ENCODE assay signal across 16 cellular contexts in genomic region chr12:4615667-4616066, GRCh38. TPM values are rescaled to one million over a fixed set of nuclear protein-coding genes. Genes with fewer than 3 reads are reported as not detected.
DNase-seq lines count a peak whose midpoint lies in the region; ATAC-seq and TF ChIP-seq lines count a peak whose summit lies in the region.
"Had no signal": no experiment of that assay in that cellular context is flagged by ENCODE, and none has a peak within 500 bp of the region (broad histone marks: within the 10 kb centered on the region; RNA-seq: fewer than 3 reads in every experiment).

No MANE protein-coding gene starts in this region.

- H3K36me3 ChIP-seq in esophagus muscularis mucosa, result peaks cover 29 to 54% (median 46%) of the 10 kb centered on the region in 4 donors

- no peaks in the 10 kb centered on the region for H3K4me1 ChIP-seq in esophagus muscularis mucosa

- no peak for TF ChIP-seq EP300 in esophagus muscularis mucosa (IDR thresholded peaks at IDR 0.05)

- WGBS in esophagus muscularis mucosa, result 83% methylated on average over 5 of the region's 9 CpGs

- no peaks in the 10 kb centered on the region for H3K9me3 ChIP-seq in esophagus muscularis mucosa

- H3K27ac ChIP-seq in esophagus muscularis mucosa (replicated peaks in 1 of 4) (no peak overlapping the region), temporal lobe (ENCODE audit: low read depth, low read length) (peak overlapping the region; percentile 71)
- H3K27ac ChIP-seq: C4-2B had no signal

- DNase-seq in amygdala (lab: John Stamatoyannopoulos, UW) (peak in 31 of 56 donors; percentile 2 to 70 (median 12)), esophagus muscularis mucosa (ENCODE audit: extremely low spot score) (peak; percentile 55), medulla oblongata (ENCODE audit: extremely low spot score) (peak; percentile 73), SW480 (ENCODE audit: low spot score) (no peak)
- DNase-seq: DMS79 treated with DMSO at 0.1 percent for 48 hours, KG1, NCI-H1417 treated with DMSO at 0.1 percent for 48 hours, NCI-H187 treated with DMSO at 0.1 percent for 48 hours, NCI-H2171, NCI-H526 had no signal

- intact Hi-C loops in esophagus muscularis mucosa (cut with DNase I), result no loop called here

- no peak overlapping the region for H3K4me3 ChIP-seq in esophagus muscularis mucosa

- no peak for TF ChIP-seq POLR2A in esophagus muscularis mucosa (IDR thresholded peaks at IDR 0.05; ENCODE audit: low read depth)

- ATAC-seq in GM21619 (IDR thresholded peaks at IDR 0.05; ENCODE audit: unreplicated experiment) (no peak), HG02678 (IDR thresholded peaks at IDR 0.05; ENCODE audit: unreplicated experiment) (no peak)
- ATAC-seq: Right ventricle myocardium inferior had no signal

- TF ChIP-seq CTCF in esophagus muscularis mucosa (IDR thresholded peaks at IDR 0.05), result no peak

- H3K27me3 ChIP-seq in esophagus muscularis mucosa, result no peaks in the 10 kb centered on the region

RNA-seq across cellular contexts. Expression of gene AKAP3, which starts 33.2 kb away (rescaled TPM):
- total RNA-seq in esophagus muscularis mucosa (under 1 TPM; 0.39 to 0.83 (median 0.73) TPM), temporal lobe (1.5 TPM)
- total RNA-seq: HT-29 had no signal

RNA-seq across cellular contexts. Expression of gene NDUFA9, which starts 33.2 kb away (rescaled TPM):
- 10 to 100 TPM; 18.7 to 56.1 (median 32.7) TPM for total RNA-seq in esophagus muscularis mucosa
- total RNA-seq in temporal lobe, result 20.4 TPM

RNA-seq across cellular contexts. Expression of gene DYRK4, which starts 53.7 kb away (rescaled TPM):
- 10 to 100 TPM; 35.2 to 47.8 (median 41.3) TPM for total RNA-seq in esophagus muscularis mucosa
- total RNA-seq in temporal lobe, result 12.3 TPM
